In genomic region chr11:67630943-67631331, GRCh38 we compare ENCODE assay signal across 6 cellular contexts. TPM values are rescaled to one million over a fixed set of nuclear protein-coding genes. Genes with fewer than 3 reads are reported as not detected.
DNase-seq lines count a peak whose midpoint lies in the region; ATAC-seq and TF ChIP-seq lines count a peak whose summit lies in the region.

No MANE protein-coding gene starts in this region.

- no peak for TF ChIP-seq CTCF in uterus (IDR thresholded peaks at IDR 0.05)

- H3K9me3 ChIP-seq in iPS DF 6.9 (ENCODE audit: control insufficient read depth, insufficient read depth, low read length) (no peaks in the 10 kb centered on the region), uterus (no peaks in the 10 kb centered on the region)

- no peak for TF ChIP-seq POLR2A in uterus (IDR thresholded peaks at IDR 0.05)

- H3K4me1 ChIP-seq in iPS DF 6.9 (ENCODE audit: control insufficient read depth, insufficient read depth, low read length) = peaks cover 8% of the 10 kb centered on the region
- H3K4me1 ChIP-seq in uterus = peaks cover 0 to 5% of the 10 kb centered on the region in 2 donors

- no peaks in the 10 kb centered on the region for H3K27me3 ChIP-seq in iPS DF 6.9 (ENCODE audit: control insufficient read depth, insufficient read depth, low read length)
- no peaks in the 10 kb centered on the region for H3K27me3 ChIP-seq in uterus

- WGBS in iPS DF 6.9 (ENCODE audit: insufficient coverage, insufficient read length) = no CpG with 5 or more reads among the region's 16 CpGs

- H3K4me3 ChIP-seq in iPS DF 6.9 (ENCODE audit: low read length) (peak overlapping the region; percentile 67; the same call in 1 of the 2 replicates), uterus (peak overlapping the region; percentile 70 to 91)

- no peak for ATAC-seq in Right ventricle myocardium inferior

- H3K36me3 ChIP-seq in iPS DF 6.9 (ENCODE audit: control insufficient read depth, insufficient read depth, low read length) (no peaks in the 10 kb centered on the region), uterus (no peaks in the 10 kb centered on the region)

- H3K27ac ChIP-seq in iPS DF 6.9 (ENCODE audit: low read length) = no peak overlapping the region
- H3K27ac ChIP-seq in uterus = peak overlapping the region; percentile 90 to 99

- DNase-seq in Right ventricle myocardium inferior (ENCODE audit: missing footprints) (peak; percentile 58), cardiac septum (ENCODE audit: low spot score) (no peak), iPS DF 6.9 (ENCODE audit: low read depth, low spot score) (no peak), uterus (peak in 1 of 2 donors; percentile 12), GDM1 (lab: John Stamatoyannopoulos, UW) (no peak)
- no peak for DNase-seq in activated CD4-positive, alpha-beta T cell treated with anti-CD3 and anti-CD28 coated beads, Interleukin-2, amount 50 U/mL, for 4 hours

- intact Hi-C loops in Right ventricle myocardium inferior (cut with DNase I) = loop anchor here (2.0 kb wide), 1 partner anchor 28 kb away; no protein-coding TSS in a partner anchor
- intact Hi-C loops in cardiac septum (cut with DNase I) = no loop called here
- intact Hi-C loops in uterus (cut with DNase I; ENCODE audit: low total_unique reads) = no loop called here

RNA-seq across cellular contexts. Expression of gene NUDT8, which starts 1.2 kb away (rescaled TPM):
- total RNA-seq in Right ventricle myocardium inferior = 104 TPM
- total RNA-seq in cardiac septum = 31.4 TPM
- 1 to 10 TPM in 2 of 4 donors, not detected in 2; 3.5 to 7.6 TPM for total RNA-seq in uterus

RNA-seq across cellular contexts. Expression of gene TBX10, which starts 8.6 kb away (rescaled TPM):
- total RNA-seq in Right ventricle myocardium inferior = 0.41 TPM
- total RNA-seq in cardiac septum = not detected
- total RNA-seq in uterus = not detected

RNA-seq across cellular contexts. Expression of gene ACY3, which starts 19.6 kb away (rescaled TPM):
- total RNA-seq in Right ventricle myocardium inferior = not detected
- total RNA-seq in cardiac septum = not detected
- total RNA-seq in uterus = not detected

RNA-seq across cellular contexts. Expression of gene NDUFV1, which starts 24.2 kb away (rescaled TPM):
- total RNA-seq in Right ventricle myocardium inferior (724 TPM), cardiac septum (486 TPM), uterus (100 to 1,000 TPM in 3 of 4 donors, 10 to 100 TPM in 1; 75.6 to 207 (median 142) TPM)

RNA-seq across cellular contexts. Expression of gene ALDH3B2, which starts 43.5 kb away (rescaled TPM):
- total RNA-seq in Right ventricle myocardium inferior (not detected), cardiac septum (not detected), uterus (1 to 10 TPM in 1 of 4 donors, not detected in 3; 1.2 TPM)
